22 cellular contexts compared by ENCODE assay signal in genomic region chrX:103503163-103503852, GRCh38. TPM values are rescaled to one million over a fixed set of nuclear protein-coding genes. Genes with fewer than 3 reads are reported as not detected.
DNase-seq lines count a peak whose midpoint lies in the region; ATAC-seq and TF ChIP-seq lines count a peak whose summit lies in the region.
"Had no signal": no experiment of that assay in that cellular context is flagged by ENCODE, and none has a peak within 500 bp of the region (broad histone marks: within the 10 kb centered on the region; RNA-seq: fewer than 3 reads in every experiment).

No MANE protein-coding gene starts in this region.

- H3K79me2 ChIP-seq in PC-3 (ENCODE audit: low read length) (no peaks in the 10 kb centered on the region), fibroblast of lung (ENCODE audit: control insufficient read depth, insufficient read depth, low read length) (no peaks in the 10 kb centered on the region)

- no peaks in the 10 kb centered on the region for H3K9me2 ChIP-seq in PC-3 (replicated peaks; ENCODE audit: low read length)

- H3K4me1 Mint-ChIP-seq in stimulated activated effector memory CD8-positive, alpha-beta T cell treated with anti-CD3 and anti-CD28 coated beads, Interleukin-12 subunit alpha, Interleukin-12 subunit beta, amount 100 ng/mL, for 72 hours = no peaks in the 10 kb centered on the region
- H3K4me1 Mint-ChIP-seq: naive B cell, T-cell had no signal

- H3K36me3 Mint-ChIP-seq in stimulated activated effector memory CD8-positive, alpha-beta T cell treated with anti-CD3 and anti-CD28 coated beads, Interleukin-12 subunit alpha, Interleukin-12 subunit beta, amount 100 ng/mL, for 72 hours = no peaks in the 10 kb centered on the region
- H3K36me3 Mint-ChIP-seq: naive B cell, T-cell had no signal

- no peak overlapping the region for H3K27ac Mint-ChIP-seq in stimulated activated effector memory CD8-positive, alpha-beta T cell treated with anti-CD3 and anti-CD28 coated beads, Interleukin-12 subunit alpha, Interleukin-12 subunit beta, amount 100 ng/mL, for 72 hours
- H3K27ac Mint-ChIP-seq: activated T-helper 2 cell treated with anti-CD3 and anti-CD28 coated beads, Interferon-gamma antibody, Interleukin-2, Interleukin-4, amounts not matched to agents 10 μg/mL and 5 μg/mL and 100 μg/mL, durations not matched to agents 14 hours and 24 hours and 36 hours; naive B cell; T-cell had no signal

- peak; percentile 64 for ATAC-seq in PC-3
- ATAC-seq in stimulated activated effector memory CD8-positive, alpha-beta T cell treated with anti-CD3 and anti-CD28 coated beads, Interleukin-12 subunit alpha, Interleukin-12 subunit beta, amount 100 ng/mL, for 72 hours = peak; percentile 39
- no peak for ATAC-seq in HG03457 (IDR thresholded peaks at IDR 0.05; ENCODE audit: unreplicated experiment)
- ATAC-seq: gastrocnemius medialis, lower lobe of right lung, T-cell had no signal

- H3K27ac ChIP-seq in PC-3 (ENCODE audit: low read length) (no peak overlapping the region), fibroblast of lung (ENCODE audit: insufficient read depth, low read length) (no peak overlapping the region)
- H3K27ac ChIP-seq: 22Rv1, gastrocnemius medialis, lower lobe of right lung, upper lobe of left lung had no signal

- H3K4me1 ChIP-seq in PC-3 (ENCODE audit: insufficient read depth, low read length) = peaks cover 7% of the 10 kb centered on the region; the same call in 1 of the 2 replicates
- no peaks in the 10 kb centered on the region for H3K4me1 ChIP-seq in fibroblast of lung (ENCODE audit: control insufficient read depth, extremely low read depth, insufficient read depth, low read length)
- H3K4me1 ChIP-seq: adrenal gland, gastrocnemius medialis, lower lobe of right lung, upper lobe of left lung had no signal

- BruUV-seq in PC-3 (replicated peaks; lab: Mats Ljungman, UMichigan) = no TSS peak

- POLR2A ChIA-PET in PC-3 (lab: Charles Lee; ENCODE audit: unreplicated experiment) = no interaction called here

- H3K4me3 ChIP-seq in PC-3 (ENCODE audit: low read length) (no peak overlapping the region), fibroblast of lung (replicated peaks in 1 of 4; ENCODE audit: control extremely low read depth in 1 of 4, insufficient read depth in 1 of 4, low read depth in 3 of 4, low read length in 4 of 4) (no peak overlapping the region)
- H3K4me3 ChIP-seq: adrenal gland, gastrocnemius medialis, lower lobe of right lung, upper lobe of left lung had no signal

- H3K4me3 Mint-ChIP-seq in stimulated activated effector memory CD8-positive, alpha-beta T cell treated with anti-CD3 and anti-CD28 coated beads, Interleukin-12 subunit alpha, Interleukin-12 subunit beta, amount 100 ng/mL, for 72 hours = no peak overlapping the region
- H3K4me3 Mint-ChIP-seq: naive B cell, T-cell had no signal

- CTCF ChIA-PET in PC-3 (lab: Charles Lee) = no interaction called here

- H4K20me1 ChIP-seq in PC-3 (ENCODE audit: low read length) (no peaks in the 10 kb centered on the region), fibroblast of lung (ENCODE audit: control insufficient read depth, extremely low read depth, insufficient read depth, low read length) (no peaks in the 10 kb centered on the region)

- intact Hi-C loops in PC-3 (cut with micrococcal nuclease) = no loop called here

- H3K9me3 Mint-ChIP-seq in stimulated activated effector memory CD8-positive, alpha-beta T cell treated with anti-CD3 and anti-CD28 coated beads, Interleukin-12 subunit alpha, Interleukin-12 subunit beta, amount 100 ng/mL, for 72 hours = no peaks in the 10 kb centered on the region
- H3K9me3 Mint-ChIP-seq: activated T-helper 2 cell treated with anti-CD3 and anti-CD28 coated beads, Interferon-gamma antibody, Interleukin-2, Interleukin-4, amounts not matched to agents 10 μg/mL and 5 μg/mL and 100 μg/mL, durations not matched to agents 14 hours and 24 hours and 36 hours; naive B cell; T-cell had no signal

- no peak overlapping the region for H3K4me2 ChIP-seq in PC-3 (ENCODE audit: low read length)
- H3K4me2 ChIP-seq in fibroblast of lung (ENCODE audit: extremely low read depth, insufficient read depth, low read length) = peak overlapping the region; percentile 13

- DNase-seq in DMS53 (lab: John Stamatoyannopoulos, UW) (peak; percentile 18), DMS53 treated with DMSO at 0.1 percent for 48 hours (lab: John Stamatoyannopoulos, UW; ENCODE audit: unreplicated experiment) (no peak), PC-3 (peak; percentile 54), fibroblast of lung (ENCODE audit: low read depth in 2 of 2) (peak in 1 of 2 donors; percentile 27), NCI-H1694 treated with DMSO at 0.1 percent for 48 hours (lab: John Stamatoyannopoulos, UW) (no peak), SKM-1 treated with dmso at 0.1 percent for 144 hours (lab: John Stamatoyannopoulos, UW; ENCODE audit: unreplicated experiment) (no peak)
- DNase-seq in stimulated activated effector memory CD8-positive, alpha-beta T cell treated with anti-CD3 and anti-CD28 coated beads, Interleukin-12 subunit alpha, Interleukin-12 subunit beta, amount 100 ng/mL, for 72 hours (ENCODE audit: low spot score in 2 of 2) = no peak
- DNase-seq: adrenal gland; C1 segment of cervical spinal cord; DMS153; gastrocnemius medialis; lower lobe of right lung; naive B cell; NCI-H748 treated with DMSO at 0.1 percent for 48 hours; posterior cingulate gyrus; RPMI8226; stimulated activated naive CD4-positive, alpha-beta T cell treated with Interleukin-2 at 50 U/mL for 16 hours; T-cell; upper lobe of left lung had no signal

- H2AFZ ChIP-seq in PC-3 (ENCODE audit: low read length) = no peak overlapping the region
- H2AFZ ChIP-seq in fibroblast of lung (ENCODE audit: low read length) = no peak overlapping the region

- no peaks in the 10 kb centered on the region for H3F3A ChIP-seq in PC-3 (ENCODE audit: low read length, unreplicated experiment)

- no peak overlapping the region for H3K9ac ChIP-seq in PC-3 (ENCODE audit: low read length)
- H3K9ac ChIP-seq in fibroblast of lung (ENCODE audit: insufficient read depth, low read length) = no peak overlapping the region

- H3K36me3 ChIP-seq in PC-3 (ENCODE audit: low read depth, low read length) (no peaks in the 10 kb centered on the region), fibroblast of lung (ENCODE audit: control insufficient read depth, insufficient read depth, low read length) (no peaks in the 10 kb centered on the region)
- H3K36me3 ChIP-seq: adrenal gland, gastrocnemius medialis, lower lobe of right lung, upper lobe of left lung had no signal

- no peaks in the 10 kb centered on the region for H3K9me3 ChIP-seq in PC-3 (ENCODE audit: low read length)
- H3K9me3 ChIP-seq in fibroblast of lung (ENCODE audit: control insufficient read depth, insufficient read depth, low read depth, low read length) = no peaks in the 10 kb centered on the region
- H3K9me3 ChIP-seq: adrenal gland, gastrocnemius medialis, lower lobe of right lung, upper lobe of left lung had no signal

- TF ChIP-seq CTCF in PC-3 (conservative IDR thresholded peaks at IDR 0.05; ENCODE audit: low read depth, low read length) = no peak
- TF ChIP-seq CTCF in fibroblast of lung (conservative IDR thresholded peaks at IDR 0.05 in 1 of 2, IDR thresholded peaks at IDR 0.05 in 1 of 2; ENCODE audit: low read depth in 1 of 2, low read length in 2 of 2) = no peak

- H3K27me3 ChIP-seq in PC-3 (ENCODE audit: low read length) = no peaks in the 10 kb centered on the region
- H3K27me3 ChIP-seq in fibroblast of lung (ENCODE audit: control insufficient read depth, insufficient read depth, low read length) = no peaks in the 10 kb centered on the region
- H3K27me3 ChIP-seq: gastrocnemius medialis, upper lobe of left lung had no signal

RNA-seq across cellular contexts. Expression of gene RAB40A, which starts 16.0 kb away (rescaled TPM):
- 0.04 TPM in 1 of 2 replicates, not detected in the other for total RNA-seq in PC-3 (2014; rRNA removed)
- total RNA-seq in fibroblast of lung = under 0.01 and 0.17 TPM in 2 replicates
- polyA plus RNA-seq in fibroblast of lung = 0.06 and 0.07 TPM in 2 replicates
- polyA plus RNA-seq in fibroblast of lung (2012) = 0.35 and 0.48 TPM in 2 replicates
- not detected in 2 replicates for polyA minus RNA-seq in fibroblast of lung (ENCODE audit: low replicate concordance)
- total RNA-seq: activated T-helper 2 cell treated with anti-CD3 and anti-CD28 coated beads, Interferon-gamma antibody, Interleukin-2, Interleukin-4, amounts not matched to agents 10 μg/mL and 5 μg/mL and 100 μg/mL, durations not matched to agents 14 hours and 24 hours and 36 hours; gastrocnemius medialis had no signal

Comparison
In these comparisons a context has a peak if more than half of its experiments do, and no peak if none do; other contexts are left out.
1. DNase-seq: peak in DMS53 (single experiment) and PC-3 (single experiment); none in DMS53 treated with DMSO at 0.1 percent for 48 hours (single experiment), stimulated activated effector memory CD8-positive, alpha-beta T cell treated with anti-CD3 and anti-CD28 coated beads, Interleukin-12 subunit alpha, Interleukin-12 subunit beta, amount 100 ng/mL, for 72 hours (0 of 2), NCI-H1694 treated with DMSO at 0.1 percent for 48 hours (single experiment) and SKM-1 treated with dmso at 0.1 percent for 144 hours (single experiment).